ENCODE assay signal across 22 cellular contexts in genomic region chr2:127511090-127511489, GRCh38. TPM values are rescaled to one million over a fixed set of nuclear protein-coding genes. Genes with fewer than 3 reads are reported as not detected.
"Had no signal": no experiment of that assay in that cellular context is flagged by ENCODE, and none has a peak within 500 bp of the region (broad histone marks: within the 10 kb centered on the region; RNA-seq: fewer than 3 reads in every experiment).

No MANE protein-coding gene starts in this region.

- H3K9ac ChIP-seq: SK-N-SH had no signal

- H3K9me3 ChIP-seq: SK-N-SH, suprapubic skin had no signal

- H3K27me3 Mint-ChIP-seq: activated CD4-positive, alpha-beta T cell treated with anti-CD3 and anti-CD28 coated beads for 36 hours; activated CD8-positive, alpha-beta T cell treated with anti-CD3 and anti-CD28 coated beads for 36 hours; activated naive CD8-positive, alpha-beta T cell; memory B cell; naive thymus-derived CD8-positive, alpha-beta T cell had no signal

- H3K27ac Mint-ChIP-seq: activated CD4-positive, alpha-beta T cell treated with anti-CD3 and anti-CD28 coated beads for 36 hours; memory B cell had no signal

- ATAC-seq: activated CD4-positive, alpha-beta T cell treated with anti-CD3 and anti-CD28 coated beads for 36 hours; activated CD8-positive, alpha-beta T cell treated with anti-CD3 and anti-CD28 coated beads for 36 hours; left ventricle myocardium superior; naive thymus-derived CD8-positive, alpha-beta T cell; stimulated activated naive CD8-positive, alpha-beta T cell treated with anti-CD3 and anti-CD28 coated beads, Interleukin-15, Interleukin-2, amounts not matched to agents 100 U/mL and 50 U/mL, for 24 hours; WTC11 had no signal

- H3K27ac ChIP-seq: suprapubic skin had no signal

- DNase-seq: activated CD4-positive, alpha-beta T cell treated with anti-CD3 and anti-CD28 coated beads for 36 hours; activated CD8-positive, alpha-beta T cell treated with anti-CD3 and anti-CD28 coated beads for 36 hours; activated effector memory CD4-positive, alpha-beta T cell treated with anti-CD3 and anti-CD28 coated beads, Interleukin-2, amount 50 U/mL, for 16 hours; activated T-cell treated with anti-CD3 and anti-CD28 coated beads, Interleukin-2, amount 50 U/mL, for 48 hours; amniotic stem cell; dorsolateral prefrontal cortex; foreskin melanocyte; hypothalamus; left ventricle myocardium superior; naive thymus-derived CD8-positive, alpha-beta T cell; nucleus accumbens; posterior cingulate gyrus; SK-N-SH; stimulated activated CD4-positive, alpha-beta T cell treated with anti-CD3 and anti-CD28 coated beads, Interleukin-2, amount 100 ng/mL, for 24 hours; stimulated activated naive CD8-positive, alpha-beta T cell treated with anti-CD3 and anti-CD28 coated beads, Interleukin-15, Interleukin-2, amounts not matched to agents 100 U/mL and 50 U/mL, for 24 hours; trophoblast cell had no signal

- H3K9me3 Mint-ChIP-seq: activated CD8-positive, alpha-beta T cell treated with anti-CD3 and anti-CD28 coated beads for 36 hours; memory B cell; naive thymus-derived CD8-positive, alpha-beta T cell; WTC11 had no signal

- H3K4me3 Mint-ChIP-seq: activated CD4-positive, alpha-beta T cell treated with anti-CD3 and anti-CD28 coated beads for 36 hours; activated CD8-positive, alpha-beta T cell treated with anti-CD3 and anti-CD28 coated beads for 36 hours; activated naive CD8-positive, alpha-beta T cell; memory B cell; WTC11 had no signal

- H3K27me3 ChIP-seq: dorsolateral prefrontal cortex, suprapubic skin had no signal

- H3K4me3 ChIP-seq: dorsolateral prefrontal cortex, suprapubic skin had no signal

RNA-seq across cellular contexts. Expression of gene MYO7B, which starts 24.4 kb away (rescaled TPM):
- total RNA-seq: epithelial cell of proximal tubule, WTC11 had no signal
- polyA plus RNA-seq: keratinocyte had no signal
